ENCODE assay signal across 1 cellular context in the genomic region with DNA sequence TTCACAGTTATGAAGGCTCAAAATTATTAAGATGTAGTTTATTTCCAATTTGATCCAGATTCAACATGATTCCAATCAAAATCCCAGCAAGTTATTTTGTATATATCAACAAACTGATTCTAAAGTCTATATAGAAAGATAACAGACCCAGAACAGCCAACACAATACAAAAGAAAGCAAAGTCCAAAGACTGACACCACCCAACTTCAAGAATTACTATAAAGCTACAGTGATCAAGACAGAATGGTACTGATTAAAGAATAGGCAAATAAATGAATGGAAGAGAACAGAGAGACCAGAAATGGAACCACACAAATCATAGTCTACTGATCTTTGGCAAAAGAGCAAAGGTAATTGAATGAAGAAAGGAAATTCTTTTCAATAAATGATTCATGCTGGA.
TF ChIP-seq lines count a peak whose summit lies in the region.

No MANE protein-coding gene starts in this region.

TF ChIP-seq in HepG2, 621 proteins besides CTCF, POLR2A, EP300 and RAD21:
- peak; percentile 33; the same call in 1 of the 2 replicates for TF ChIP-seq HNF4A (CRISPR knock-in tag; IDR thresholded peaks at IDR 0.05)
- TF ChIP-seq, protein P1, sequence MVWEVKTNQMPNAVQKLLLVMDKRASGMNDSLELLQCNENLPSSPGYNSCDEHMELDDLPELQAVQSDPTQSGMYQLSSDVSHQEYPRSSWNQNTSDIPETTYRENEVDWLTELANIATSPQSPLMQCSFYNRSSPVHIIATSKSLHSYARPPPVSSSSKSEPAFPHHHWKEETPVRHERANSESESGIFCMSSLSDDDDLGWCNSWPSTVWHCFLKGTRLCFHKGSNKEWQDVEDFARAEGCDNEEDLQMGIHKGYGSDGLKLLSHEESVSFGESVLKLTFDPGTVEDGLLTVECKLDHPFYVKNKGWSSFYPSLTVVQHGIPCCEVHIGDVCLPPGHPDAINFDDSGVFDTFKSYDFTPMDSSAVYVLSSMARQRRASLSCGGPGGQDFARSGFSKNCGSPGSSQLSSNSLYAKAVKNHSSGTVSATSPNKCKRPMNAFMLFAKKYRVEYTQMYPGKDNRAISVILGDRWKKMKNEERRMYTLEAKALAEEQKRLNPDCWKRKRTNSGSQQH (CRISPR knock-in tag; IDR thresholded peaks at IDR 0.05; ENCODE audit: low read depth), result no peak
- TF ChIP-seq, protein P2, sequence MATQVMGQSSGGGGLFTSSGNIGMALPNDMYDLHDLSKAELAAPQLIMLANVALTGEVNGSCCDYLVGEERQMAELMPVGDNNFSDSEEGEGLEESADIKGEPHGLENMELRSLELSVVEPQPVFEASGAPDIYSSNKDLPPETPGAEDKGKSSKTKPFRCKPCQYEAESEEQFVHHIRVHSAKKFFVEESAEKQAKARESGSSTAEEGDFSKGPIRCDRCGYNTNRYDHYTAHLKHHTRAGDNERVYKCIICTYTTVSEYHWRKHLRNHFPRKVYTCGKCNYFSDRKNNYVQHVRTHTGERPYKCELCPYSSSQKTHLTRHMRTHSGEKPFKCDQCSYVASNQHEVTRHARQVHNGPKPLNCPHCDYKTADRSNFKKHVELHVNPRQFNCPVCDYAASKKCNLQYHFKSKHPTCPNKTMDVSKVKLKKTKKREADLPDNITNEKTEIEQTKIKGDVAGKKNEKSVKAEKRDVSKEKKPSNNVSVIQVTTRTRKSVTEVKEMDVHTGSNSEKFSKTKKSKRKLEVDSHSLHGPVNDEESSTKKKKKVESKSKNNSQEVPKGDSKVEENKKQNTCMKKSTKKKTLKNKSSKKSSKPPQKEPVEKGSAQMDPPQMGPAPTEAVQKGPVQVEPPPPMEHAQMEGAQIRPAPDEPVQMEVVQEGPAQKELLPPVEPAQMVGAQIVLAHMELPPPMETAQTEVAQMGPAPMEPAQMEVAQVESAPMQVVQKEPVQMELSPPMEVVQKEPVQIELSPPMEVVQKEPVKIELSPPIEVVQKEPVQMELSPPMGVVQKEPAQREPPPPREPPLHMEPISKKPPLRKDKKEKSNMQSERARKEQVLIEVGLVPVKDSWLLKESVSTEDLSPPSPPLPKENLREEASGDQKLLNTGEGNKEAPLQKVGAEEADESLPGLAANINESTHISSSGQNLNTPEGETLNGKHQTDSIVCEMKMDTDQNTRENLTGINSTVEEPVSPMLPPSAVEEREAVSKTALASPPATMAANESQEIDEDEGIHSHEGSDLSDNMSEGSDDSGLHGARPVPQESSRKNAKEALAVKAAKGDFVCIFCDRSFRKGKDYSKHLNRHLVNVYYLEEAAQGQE (IDR thresholded peaks at IDR 0.05; ENCODE audit: borderline replicate concordance in 1 of 2, low read depth in 1 of 2, low read length in 2 of 2), result no peak
